ENCODE assay signal across 20 cellular contexts in the genomic region with DNA sequence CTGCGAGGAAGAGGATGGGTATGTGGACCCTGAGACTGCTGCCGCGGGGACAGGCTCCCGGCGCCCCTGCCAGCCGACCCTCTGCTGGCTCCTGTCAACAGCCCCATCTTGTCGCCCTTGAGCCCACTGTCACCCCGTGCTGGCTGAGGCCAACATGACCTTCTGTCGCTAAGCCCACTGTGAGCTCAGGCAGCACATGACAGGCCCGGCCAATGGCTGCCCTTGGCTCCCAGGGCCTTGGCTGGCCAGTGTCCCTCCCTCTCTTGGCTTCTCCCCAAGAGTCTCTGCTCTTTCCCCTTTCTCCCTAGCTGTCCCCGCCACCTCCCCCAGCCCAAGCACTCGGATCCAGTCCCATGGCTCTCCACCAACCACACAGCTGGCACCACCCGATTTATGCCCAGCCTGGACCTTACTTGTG. TPM values are rescaled to one million over a fixed set of nuclear protein-coding genes. Genes with fewer than 3 reads are reported as not detected.
DNase-seq lines count a peak whose midpoint lies in the region; ATAC-seq and TF ChIP-seq lines count a peak whose summit lies in the region.
"Had no signal": no experiment of that assay in that cellular context is flagged by ENCODE, and none has a peak within 500 bp of the region (broad histone marks: within the 10 kb centered on the region; RNA-seq: fewer than 3 reads in every experiment).

No MANE protein-coding gene starts in this region.

- no peak overlapping the region for H3K56ac ChIP-seq in IMR-90 (ENCODE audit: extremely low read depth, insufficient read depth, low read length)

- no peak for TF ChIP-seq POLR2A in IMR-90 (IDR thresholded peaks at IDR 0.05; ENCODE audit: low read depth, low read length)

- H2AFZ ChIP-seq in IMR-90 (replicated peaks; ENCODE audit: low read length, poor library complexity): no peak overlapping the region
- H2AFZ ChIP-seq in PC-9: no peak overlapping the region

- POLR2A ChIA-PET in IMR-90 (lab: Charles Lee; ENCODE audit: unreplicated experiment): no interaction called here
- POLR2A ChIA-PET in Caco-2 (lab: Charles Lee): interaction anchor here (2.2 kb wide), 1 partner anchor 17 kb away, joined by 7 read pairs; the partner anchor contains the start of genes MORN1 and RER1
- POLR2A ChIA-PET in PC-9 (lab: Charles Lee; ENCODE audit: unreplicated experiment): no interaction called here

- CTCF ChIA-PET in activated naive CD4-positive, alpha-beta T cell treated with anti-CD3 and anti-CD28 coated beads, Interleukin-2, amount 10 ng/mL, durations not matched to agents 7 days and 5 days (lab: Charles Lee): interaction anchor here (1.1 kb wide), 1 partner anchor 214 kb away, joined by 3 read pairs; the partner anchor contains the start of gene FAAP20
- CTCF ChIA-PET in IMR-90 (lab: Yijun Ruan, JAX): no interaction called here
- CTCF ChIA-PET in Caco-2 (lab: Charles Lee): no interaction called here
- CTCF ChIA-PET in PC-9 (lab: Charles Lee): no interaction called here

- H2BK5ac ChIP-seq in IMR-90 (ENCODE audit: low read depth, low read length, poor library complexity, severe bottlenecking): no peak overlapping the region

- H3K23ac ChIP-seq in IMR-90 (ENCODE audit: low read depth, low read length): no peak overlapping the region

- H3K4me1 Mint-ChIP-seq in activated naive CD4-positive, alpha-beta T cell treated with anti-CD3 and anti-CD28 coated beads, Interleukin-2, amount 10 ng/mL, durations not matched to agents 7 days and 5 days: peaks cover 12% of the 10 kb centered on the region
- peaks cover 37% of the 10 kb centered on the region for H3K4me1 Mint-ChIP-seq in chondrocyte (ENCODE audit: low read depth)
- peaks cover under 1% of the 10 kb centered on the region for H3K4me1 Mint-ChIP-seq in neural crest cell
- H3K4me1 Mint-ChIP-seq in Caco-2 (ENCODE audit: low read depth, unreplicated experiment): no peaks in the 10 kb centered on the region

- no peak for TF ChIP-seq RAD21 in IMR-90 (IDR thresholded peaks at IDR 0.05; ENCODE audit: low read length)

- H3K14ac ChIP-seq in IMR-90 (replicated peaks; ENCODE audit: low read depth, low read length): no peak overlapping the region

- H3K36me3 ChIP-seq in IMR-90 (ENCODE audit: control insufficient read depth, insufficient read depth, low read length): peaks cover 44% of the 10 kb centered on the region
- no peaks in the 10 kb centered on the region for H3K36me3 ChIP-seq in Caco-2 (ENCODE audit: control insufficient read depth, insufficient read depth, low read length)
- H3K36me3 ChIP-seq in PC-9 (ENCODE audit: low read depth): no peaks in the 10 kb centered on the region

- no peak overlapping the region for H2BK20ac ChIP-seq in IMR-90 (ENCODE audit: low read depth, low read length)

- peaks cover 15% of the 10 kb centered on the region for H3K36me3 Mint-ChIP-seq in activated naive CD4-positive, alpha-beta T cell treated with anti-CD3 and anti-CD28 coated beads, Interleukin-2, amount 10 ng/mL, durations not matched to agents 7 days and 5 days
- no peaks in the 10 kb centered on the region for H3K36me3 Mint-ChIP-seq in activated naive CD4-positive, alpha-beta T cell treated with anti-CD3 and anti-CD28 coated beads, Interleukin-2, amount 50 U/mL, for 72 hours
- peaks cover 6% of the 10 kb centered on the region for H3K36me3 Mint-ChIP-seq in chondrocyte (ENCODE audit: low read depth)
- no peaks in the 10 kb centered on the region for H3K36me3 Mint-ChIP-seq in neural crest cell (ENCODE audit: low read depth)
- H3K36me3 Mint-ChIP-seq in Caco-2 (ENCODE audit: insufficient read depth, unreplicated experiment): peaks cover 44% of the 10 kb centered on the region

- intact Hi-C loops in IMR-90 (cut with micrococcal nuclease): no loop called here
- intact Hi-C loops in Caco-2 (cut with micrococcal nuclease; ENCODE audit: unreplicated experiment): no loop called here
- intact Hi-C loops in PC-9 (cut with micrococcal nuclease; ENCODE audit: unreplicated experiment): no loop called here

- no peak overlapping the region for H4K91ac ChIP-seq in IMR-90 (ENCODE audit: insufficient read depth, low read depth, low read length)

- TF ChIP-seq CTCF in IMR-90 (conservative IDR thresholded peaks at IDR 0.05; ENCODE audit: low read depth, low read length): no peak
- TF ChIP-seq CTCF in chondrocyte (IDR thresholded peaks at IDR 0.05): no peak
- TF ChIP-seq CTCF in neural crest cell (conservative IDR thresholded peaks at IDR 0.05): no peak
- TF ChIP-seq CTCF in Caco-2 (IDR thresholded peaks at IDR 0.05; ENCODE audit: insufficient read depth in 1 of 2, low read depth in 1 of 2, low read length in 1 of 2, severe bottlenecking in 1 of 2, unreplicated experiment in 1 of 2): no peak
- TF ChIP-seq CTCF in PC-9 (conservative IDR thresholded peaks at IDR 0.05): no peak

- H3K4me2 ChIP-seq in IMR-90 (ENCODE audit: low read depth, low read length) (no peak overlapping the region), PC-9 (no peak overlapping the region)
- H3K4me2 ChIP-seq: KMS-11 had no signal

- no peak overlapping the region for H2BK120ac ChIP-seq in IMR-90 (ENCODE audit: low read depth, low read length)

- H2AK9ac ChIP-seq in IMR-90 (replicated peaks; ENCODE audit: low read depth, low read length, poor library complexity): no peak overlapping the region

- H3K9me3 Mint-ChIP-seq in activated naive CD4-positive, alpha-beta T cell treated with anti-CD3 and anti-CD28 coated beads, Interleukin-2, amount 10 ng/mL, durations not matched to agents 7 days and 5 days: no peaks in the 10 kb centered on the region
- H3K9me3 Mint-ChIP-seq in activated naive CD4-positive, alpha-beta T cell treated with anti-CD3 and anti-CD28 coated beads, Interleukin-2, amount 50 U/mL, for 72 hours: no peaks in the 10 kb centered on the region
- H3K9me3 Mint-ChIP-seq in chondrocyte (ENCODE audit: low read depth) (no peaks in the 10 kb centered on the region), neural crest cell (no peaks in the 10 kb centered on the region), Caco-2 (ENCODE audit: unreplicated experiment) (no peaks in the 10 kb centered on the region)
- H3K9me3 Mint-ChIP-seq: CD14-positive monocyte had no signal

- H3K79me2 ChIP-seq in PC-9 (ENCODE audit: low read depth): peaks cover 26% of the 10 kb centered on the region

- no peak overlapping the region for H2AK5ac ChIP-seq in IMR-90 (ENCODE audit: low read depth, low read length)

- H3K4me3 ChIP-seq in IMR-90 (ENCODE audit: insufficient read depth, low read depth, low read length): no peak overlapping the region
- no peak overlapping the region for H3K4me3 ChIP-seq in Caco-2 (ENCODE audit: low read depth, low read length)
- no peak overlapping the region for H3K4me3 ChIP-seq in PC-9
- H3K4me3 ChIP-seq: GM12878, MG63 had no signal

- dilution Hi-C loops in IMR-90 (cut with HindIII; ENCODE audit: low sequenced_read_pairs, unreplicated experiment): no loop called here

- no peaks in the 10 kb centered on the region for H3K9me2 ChIP-seq in PC-9 (ENCODE audit: insufficient read depth)

- no peaks in the 10 kb centered on the region for H3K9me1 ChIP-seq in IMR-90 (ENCODE audit: insufficient read depth, low read length)

- H3K18ac ChIP-seq in IMR-90 (ENCODE audit: low read depth, low read length): no peak overlapping the region

- no peak for DNase-seq in activated naive CD4-positive, alpha-beta T cell treated with anti-CD3 and anti-CD28 coated beads, Interleukin-2, amount 10 ng/mL, durations not matched to agents 7 days and 5 days
- no peak for DNase-seq in activated naive CD4-positive, alpha-beta T cell treated with anti-CD3 and anti-CD28 coated beads, Interleukin-2, amount 50 U/mL, for 72 hours (ENCODE audit: low spot score in 2 of 2)
- DNase-seq in IMR-90: no peak
- peak; percentile 78 for DNase-seq in chondrocyte (ENCODE audit: low spot score)
- DNase-seq in neural crest cell (ENCODE audit: low read depth, low spot score): no peak
- DNase-seq in Caco-2: no peak
- no peak for DNase-seq in T-helper 9 cell
- no peak for DNase-seq in PC-9
- DNase-seq: Calu3; DMS79; HCEC 1CT; MG63; NCI-H1092 treated with DMSO at 0.1 percent for 48 hours; NCI-H1694 treated with DMSO at 0.1 percent for 48 hours; NCI-H345; NCI-H69; NK-92 treated with Interleukin-12 subunit alpha and Interleukin-12 subunit beta, amount 100 ng/mL, for 24 hours had no signal

- H4K8ac ChIP-seq in IMR-90 (ENCODE audit: low read depth in 2 of 2, low read length in 2 of 2): no peak overlapping the region

- peak overlapping the region; percentile 45 for H3K27ac Mint-ChIP-seq in activated naive CD4-positive, alpha-beta T cell treated with anti-CD3 and anti-CD28 coated beads, Interleukin-2, amount 10 ng/mL, durations not matched to agents 7 days and 5 days
- peak overlapping the region in 1 of 2 donors; percentile 29 for H3K27ac Mint-ChIP-seq in activated naive CD4-positive, alpha-beta T cell treated with anti-CD3 and anti-CD28 coated beads, Interleukin-2, amount 50 U/mL, for 72 hours
- H3K27ac Mint-ChIP-seq in chondrocyte (ENCODE audit: unreplicated experiment): peak overlapping the region; percentile 32
- no peak overlapping the region for H3K27ac Mint-ChIP-seq in neural crest cell (ENCODE audit: unreplicated experiment)
- no peak overlapping the region for H3K27ac Mint-ChIP-seq in Caco-2 (ENCODE audit: unreplicated experiment)

- no peak overlapping the region for H3K9ac ChIP-seq in IMR-90 (ENCODE audit: low read depth, low read length)
- H3K9ac ChIP-seq: KMS-11 had no signal

- no peak overlapping the region for H2BK15ac ChIP-seq in IMR-90 (ENCODE audit: low read depth, low read length)

- H3K27me3 ChIP-seq in IMR-90 (ENCODE audit: control insufficient read depth, insufficient read depth, low read length): no peaks in the 10 kb centered on the region
- H3K27me3 ChIP-seq in Caco-2 (replicated peaks; ENCODE audit: control insufficient read depth, insufficient read depth, low read length): no peaks in the 10 kb centered on the region
- H3K27me3 ChIP-seq in PC-9 (ENCODE audit: insufficient read depth, low read depth): no peaks in the 10 kb centered on the region
- H3K27me3 ChIP-seq: MG63 had no signal

- ATAC-seq in activated naive CD4-positive, alpha-beta T cell treated with anti-CD3 and anti-CD28 coated beads, Interleukin-2, amount 50 U/mL, for 72 hours: no peak
- ATAC-seq in IMR-90 (ENCODE audit: low read depth): no peak
- ATAC-seq: GM12878 had no signal

- H3K4me1 ChIP-seq in IMR-90 (ENCODE audit: control insufficient read depth, insufficient read depth, low read length) (peaks cover 17% of the 10 kb centered on the region), Caco-2 (no peaks in the 10 kb centered on the region; the same call in 1 of the 2 replicates), PC-9 (replicated peaks; ENCODE audit: insufficient read depth) (peaks cover 5% of the 10 kb centered on the region)

- no peaks in the 10 kb centered on the region for H3K27me3 Mint-ChIP-seq in activated naive CD4-positive, alpha-beta T cell treated with anti-CD3 and anti-CD28 coated beads, Interleukin-2, amount 10 ng/mL, durations not matched to agents 7 days and 5 days
- no peaks in the 10 kb centered on the region for H3K27me3 Mint-ChIP-seq in chondrocyte (ENCODE audit: low read depth)
- no peaks in the 10 kb centered on the region for H3K27me3 Mint-ChIP-seq in neural crest cell (ENCODE audit: low read depth)
- no peaks in the 10 kb centered on the region for H3K27me3 Mint-ChIP-seq in Caco-2 (ENCODE audit: insufficient read depth, unreplicated experiment)

- H3F3A ChIP-seq in PC-9 (ENCODE audit: insufficient read depth, low read depth): peaks cover 23% of the 10 kb centered on the region; the same call in 1 of the 2 replicates

- peaks cover 14 to 51% of the 10 kb centered on the region in 2 experiments for H3K79me1 ChIP-seq in IMR-90 (ENCODE audit: low read depth in 1 of 2, low read length in 2 of 2)

- H4K5ac ChIP-seq in IMR-90 (ENCODE audit: low read depth, low read length): no peak overlapping the region

- in situ Hi-C loops in IMR-90 (cut with MboI; ENCODE audit: low sequenced_read_pairs): loop anchor here (25.0 kb wide), 1 partner anchor 903 kb away; no protein-coding TSS in a partner anchor

- no peak overlapping the region for H3K4ac ChIP-seq in IMR-90 (ENCODE audit: low read depth, low read length)

- no peak overlapping the region for H3K4me3 Mint-ChIP-seq in activated naive CD4-positive, alpha-beta T cell treated with anti-CD3 and anti-CD28 coated beads, Interleukin-2, amount 10 ng/mL, durations not matched to agents 7 days and 5 days
- H3K4me3 Mint-ChIP-seq in chondrocyte (ENCODE audit: unreplicated experiment) (no peak overlapping the region), neural crest cell (peak overlapping the region; percentile 70), Caco-2 (ENCODE audit: unreplicated experiment) (no peak overlapping the region)
- H3K4me3 Mint-ChIP-seq: CD14-positive monocyte had no signal

- 0 out of 2 replicates have a peak, but pooled peaks cover 13% of the 10 kb centered on the region for H4K20me1 ChIP-seq in IMR-90 (ENCODE audit: insufficient read depth, low read length)
- H4K20me1 ChIP-seq in PC-9 (ENCODE audit: insufficient read depth): peaks cover 9% of the 10 kb centered on the region; the same call in 1 of the 2 replicates

- H3K27ac ChIP-seq in IMR-90 (ENCODE audit: insufficient read depth, low read length) (no peak overlapping the region), PC-9 (no peak overlapping the region)
- H3K27ac ChIP-seq: KMS-11 had no signal

- BruUV-seq in IMR-90 (replicated peaks; lab: Mats Ljungman, UMichigan): no TSS peak
- BruUV-seq in Caco-2 (replicated peaks; lab: Mats Ljungman, UMichigan): no TSS peak
- no TSS peak for BruUV-seq in PC-9 (replicated peaks; lab: Mats Ljungman, UMichigan)

- H3K9me3 ChIP-seq in IMR-90 (ENCODE audit: control insufficient read depth, insufficient read depth, low read length) (no peaks in the 10 kb centered on the region), Caco-2 (no peaks in the 10 kb centered on the region), PC-9 (ENCODE audit: insufficient read depth, low read depth) (no peaks in the 10 kb centered on the region)
- H3K9me3 ChIP-seq: MG63 had no signal

- 73% methylated on average over 6 of the region's 13 CpGs; no CpG with 5 or more reads in 1 of the 2 experiments for WGBS in IMR-90 (ENCODE audit: extremely low coverage in 2 of 2, insufficient read length in 1 of 2), 2 experiments

RNA-seq across cellular contexts. Expression of gene PEX10, which starts 3.5 kb away (rescaled TPM):
- 10 to 100 TPM in 1 of 2 donors, 1 to 10 TPM in 1; 4.7 to 17.0 TPM for total RNA-seq in activated naive CD4-positive, alpha-beta T cell treated with anti-CD3 and anti-CD28 coated beads, Interleukin-2, amount 50 U/mL, for 72 hours
- total RNA-seq in IMR-90 (2012; rRNA removed): 18.9 and 19.7 TPM in 2 replicates
- polyA plus RNA-seq in IMR-90 (2012; rRNA removed): 16.9 and 19.4 TPM in 2 replicates
- polyA plus RNA-seq in IMR-90 (2012; cell fraction: cytosol; rRNA removed): 16.4 and 25.8 TPM in 2 replicates
- polyA plus RNA-seq in IMR-90 (2012; cell fraction: nucleus; rRNA removed; ENCODE audit: low replicate concordance): 21.3 and 37.5 TPM in 2 replicates
- total RNA-seq in chondrocyte: 20.6 to 33.0 TPM (median 23.4 TPM) in 3 replicates
- total RNA-seq in neural crest cell: 31.2 and 31.9 TPM in 2 replicates
- 19.7 and 21.9 TPM in 2 replicates for total RNA-seq in Caco-2 (2022)
- 24.3 and 26.3 TPM in 2 replicates for total RNA-seq in PC-9 (2021)

RNA-seq across cellular contexts. Expression of gene RER1, which starts 17.2 kb away (rescaled TPM):
- 100 to 1,000 TPM; 102 to 135 TPM for total RNA-seq in activated naive CD4-positive, alpha-beta T cell treated with anti-CD3 and anti-CD28 coated beads, Interleukin-2, amount 50 U/mL, for 72 hours
- total RNA-seq in IMR-90 (2012; rRNA removed) (47.1 and 51.7 TPM in 2 replicates), chondrocyte (158 to 177 TPM (median 175 TPM) in 3 replicates), neural crest cell (108 and 111 TPM in 2 replicates), Caco-2 (2022) (136 and 141 TPM in 2 replicates), PC-9 (2021) (109 and 131 TPM in 2 replicates)
- polyA plus RNA-seq in IMR-90 (2012; rRNA removed): 232 and 240 TPM in 2 replicates
- 56.5 and 249 TPM in 2 replicates for polyA plus RNA-seq in IMR-90 (2012; cell fraction: cytosol; rRNA removed)
- polyA plus RNA-seq in IMR-90 (2012; cell fraction: nucleus; rRNA removed; ENCODE audit: low replicate concordance): 139 and 335 TPM in 2 replicates

RNA-seq across cellular contexts. Expression of gene MORN1, which starts 17.5 kb away (rescaled TPM):
- 1 to 10 TPM; 2.0 to 5.7 TPM for total RNA-seq in activated naive CD4-positive, alpha-beta T cell treated with anti-CD3 and anti-CD28 coated beads, Interleukin-2, amount 50 U/mL, for 72 hours
- total RNA-seq in IMR-90 (2012; rRNA removed): 3.0 and 3.6 TPM in 2 replicates
- 3.5 and 4.2 TPM in 2 replicates for polyA plus RNA-seq in IMR-90 (2012; rRNA removed)
- polyA plus RNA-seq in IMR-90 (2012; cell fraction: cytosol; rRNA removed): 2.4 and 3.1 TPM in 2 replicates
- polyA plus RNA-seq in IMR-90 (2012; cell fraction: nucleus; rRNA removed; ENCODE audit: low replicate concordance): 12.6 and 13.7 TPM in 2 replicates
- 6.7 to 10.0 TPM (median 8.1 TPM) in 3 replicates for total RNA-seq in chondrocyte
- total RNA-seq in neural crest cell: 23.7 and 24.4 TPM in 2 replicates
- total RNA-seq in Caco-2 (2022): 8.6 and 9.1 TPM in 2 replicates
- total RNA-seq in PC-9 (2021): 47.8 and 51.0 TPM in 2 replicates

Comparison
In these comparisons a context has a peak if more than half of its experiments do, and no peak if none do; other contexts are left out.
1. H3K27ac Mint-ChIP-seq: peak in activated naive CD4-positive, alpha-beta T cell treated with anti-CD3 and anti-CD28 coated beads, Interleukin-2, amount 10 ng/mL, durations not matched to agents 7 days and 5 days (single experiment) and chondrocyte (single experiment); none in neural crest cell (single experiment) and Caco-2 (single experiment).